Comparison of ENCODE assay signal across 8 cellular contexts in genomic region chr5:12177225-12177624, GRCh38.
"Had no signal": no experiment of that assay in that cellular context is flagged by ENCODE, and none has a peak within 500 bp of the region (broad histone marks: within the 10 kb centered on the region; RNA-seq: fewer than 3 reads in every experiment).

No MANE protein-coding gene starts in this region.

- H3K4me3 ChIP-seq: GM23338 had no signal

- ATAC-seq: GM23338, HepG2 had no signal

- H3K27ac ChIP-seq: HL-60 had no signal

- FAIRE-seq: H1, H54, HepG2 had no signal

- DNase-seq: H9, HCEC 1CT, KBM-7 had no signal

- H2AFZ ChIP-seq: GM23338 had no signal
